In the genomic region with DNA sequence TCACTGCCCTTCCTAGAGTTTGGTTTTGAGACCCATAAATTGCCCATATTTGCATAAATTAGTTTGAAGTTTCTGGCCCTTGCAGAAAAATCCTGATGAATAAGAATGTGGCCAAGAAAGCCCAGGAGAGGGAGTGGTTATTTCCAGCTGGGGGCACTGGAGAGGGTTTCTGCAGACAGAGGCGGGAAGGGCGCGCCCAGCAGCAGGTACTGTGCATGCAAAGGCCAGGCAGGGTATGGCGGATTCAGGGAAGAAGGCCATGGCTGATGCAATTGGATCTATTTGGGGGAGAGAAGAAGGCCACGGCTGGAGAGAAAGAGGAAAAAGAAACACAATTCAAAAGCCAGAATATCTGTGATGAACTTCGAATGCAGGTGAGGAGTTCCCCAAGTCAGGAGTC, we compare ENCODE assay signal across 24 cellular contexts. TPM values are rescaled to one million over a fixed set of nuclear protein-coding genes. Genes with fewer than 3 reads are reported as not detected.
DNase-seq lines count a peak whose midpoint lies in the region; ATAC-seq, FAIRE-seq and TF ChIP-seq lines count a peak whose summit lies in the region.
"Had no signal": no experiment of that assay in that cellular context is flagged by ENCODE, and none has a peak within 500 bp of the region (broad histone marks: within the 10 kb centered on the region; RNA-seq: fewer than 3 reads in every experiment).

No MANE protein-coding gene starts in this region.

- H3K79me2 ChIP-seq in keratinocyte (ENCODE audit: control insufficient read depth, insufficient read depth, low read length) (no peaks in the 10 kb centered on the region), PC-3 (ENCODE audit: low read length) (no peaks in the 10 kb centered on the region)

- H3K4me3 ChIP-seq in RWPE2 (ENCODE audit: severe bottlenecking) (no peak overlapping the region), keratinocyte (ENCODE audit: control insufficient read depth in 2 of 3, extremely low read depth in 1 of 3, insufficient read depth in 2 of 3, low read depth in 1 of 3, low read length in 3 of 3) (no peak overlapping the region), thyroid gland (replicated peaks in 1 of 3) (no peak overlapping the region), PC-3 (ENCODE audit: low read length) (no peak overlapping the region)
- H3K4me3 ChIP-seq: HAP-1, SJCRH30 had no signal

- H3K27ac ChIP-seq in RWPE2 (ENCODE audit: poor library complexity, severe bottlenecking): peak overlapping the region; percentile 95
- H3K27ac ChIP-seq in keratinocyte (ENCODE audit: control insufficient read depth, insufficient read depth, low read length): no peak overlapping the region
- H3K27ac ChIP-seq in thyroid gland: peak overlapping the region in 2 of 3 donors; percentile 81 to 96
- no peak overlapping the region for H3K27ac ChIP-seq in PC-3 (ENCODE audit: low read length)
- H3K27ac ChIP-seq: KMS-11 had no signal

- DNase-seq in NCI-H748 (lab: John Stamatoyannopoulos, UW; ENCODE audit: unreplicated experiment) (peak; percentile 15), NCI-H748 treated with DMSO at 0.1 percent for 48 hours (lab: John Stamatoyannopoulos, UW) (no peak), RWPE2 (ENCODE audit: low spot score) (no peak), keratinocyte (ENCODE audit: low read depth, low spot score) (no peak), thyroid gland (peak in 1 of 2 donors; percentile 20), NCI-H2227 (lab: John Stamatoyannopoulos, UW; ENCODE audit: unreplicated experiment) (no peak), PC-3 (no peak)
- DNase-seq in stimulated activated CD4-positive, alpha-beta T cell treated with anti-CD3 and anti-CD28 coated beads, Interleukin-4, amount 100 ng/mL, for 1 hour: no peak
- DNase-seq: 8988T; AML-193; DMS79; NCI-H1092 treated with DMSO at 0.1 percent for 48 hours; NCI-H146; NCI-H2029; NCI-H2171; NCI-H446; NCI-H69; NK-92 treated with Interleukin-12 subunit alpha and Interleukin-12 subunit beta, amount 100 ng/mL, for 24 hours; SJCRH30; T-cell had no signal

- BruUV-seq in PC-3 (replicated peaks; lab: Mats Ljungman, UMichigan): no TSS peak

- WGBS in thyroid gland, 2 donors: 96 to 97% methylated on average over 6 of the region's 6 CpGs

- H4K20me1 ChIP-seq in keratinocyte (ENCODE audit: control insufficient read depth, extremely low read depth, insufficient read depth, low read length): no peaks in the 10 kb centered on the region
- H4K20me1 ChIP-seq in PC-3 (ENCODE audit: low read length): no peaks in the 10 kb centered on the region

- H3K9me2 ChIP-seq in PC-3 (replicated peaks; ENCODE audit: low read length): no peaks in the 10 kb centered on the region

- H3K27me3 ChIP-seq in RWPE2 (ENCODE audit: insufficient read depth, poor library complexity, severe bottlenecking) (no peaks in the 10 kb centered on the region), keratinocyte (ENCODE audit: control insufficient read depth, extremely low read depth, insufficient read depth, low read length) (no peaks in the 10 kb centered on the region), thyroid gland (no peaks in the 10 kb centered on the region), PC-3 (ENCODE audit: low read length) (no peaks in the 10 kb centered on the region)
- H3K27me3 ChIP-seq: SJCRH30 had no signal

- no peak for TF ChIP-seq CTCF in RWPE2 (IDR thresholded peaks at IDR 0.05; ENCODE audit: poor library complexity, severe bottlenecking)
- TF ChIP-seq CTCF in keratinocyte (optimal IDR thresholded peaks at IDR 0.05 in 1 of 3, IDR thresholded peaks at IDR 0.05 in 1 of 3, conservative IDR thresholded peaks at IDR 0.05 in 1 of 3; ENCODE audit: extremely low read depth in 1 of 3, insufficient read depth in 2 of 3, low read length in 3 of 3): peak in 1 of 3 experiments; percentile 30
- no peak for TF ChIP-seq CTCF in thyroid gland (IDR thresholded peaks at IDR 0.05)
- TF ChIP-seq CTCF in PC-3 (conservative IDR thresholded peaks at IDR 0.05; ENCODE audit: low read depth, low read length): no peak

- TF ChIP-seq POLR2A in thyroid gland (IDR thresholded peaks at IDR 0.05): no peak

- H3K4me1 ChIP-seq in RWPE2 (ENCODE audit: insufficient read depth, poor library complexity, severe bottlenecking) (peaks cover 41% of the 10 kb centered on the region), keratinocyte (ENCODE audit: control insufficient read depth, extremely low read depth, insufficient read depth, low read length) (peaks cover 50% of the 10 kb centered on the region), thyroid gland (peaks cover 33 to 70% of the 10 kb centered on the region in 2 donors), PC-3 (ENCODE audit: insufficient read depth, low read length) (peaks cover 42% of the 10 kb centered on the region)

- CTCF ChIA-PET in PC-3 (lab: Charles Lee): no interaction called here

- H3K4me2 ChIP-seq in keratinocyte (ENCODE audit: control insufficient read depth, extremely low read depth, insufficient read depth, low read depth, low read length): no peak overlapping the region
- no peak overlapping the region for H3K4me2 ChIP-seq in PC-3 (ENCODE audit: low read length)
- H3K4me2 ChIP-seq: KMS-11 had no signal

- no peaks in the 10 kb centered on the region for H3K9me3 ChIP-seq in RWPE2 (ENCODE audit: severe bottlenecking)
- no peaks in the 10 kb centered on the region for H3K9me3 ChIP-seq in keratinocyte (ENCODE audit: control insufficient read depth, low read depth, low read length)
- no peaks in the 10 kb centered on the region for H3K9me3 ChIP-seq in thyroid gland
- no peaks in the 10 kb centered on the region for H3K9me3 ChIP-seq in PC-3 (ENCODE audit: low read length)
- H3K9me3 ChIP-seq: HAP-1, SJCRH30 had no signal

- POLR2A ChIA-PET in PC-3 (lab: Charles Lee; ENCODE audit: unreplicated experiment): no interaction called here

- no peaks in the 10 kb centered on the region for H3F3A ChIP-seq in PC-3 (ENCODE audit: low read length, unreplicated experiment)

- ATAC-seq in RWPE2 (ENCODE audit: low read depth): no peak
- no peak for ATAC-seq in PC-3
- ATAC-seq: Panc1, T-cell had no signal

- dilution Hi-C loops in keratinocyte (cut with MboI; ENCODE audit: extremely low pct_ligation_motif_present, low sequenced_read_pairs): no loop called here

- H2AFZ ChIP-seq in keratinocyte (ENCODE audit: control insufficient read depth, low read length): peak overlapping the region; percentile 52
- H2AFZ ChIP-seq in PC-3 (ENCODE audit: low read length): no peak overlapping the region

- H3K9me1 ChIP-seq in keratinocyte (ENCODE audit: control insufficient read depth, extremely low read depth, insufficient read depth, low read length): no peaks in the 10 kb centered on the region

- H3K9ac ChIP-seq in keratinocyte (ENCODE audit: control insufficient read depth, extremely low read depth, insufficient read depth, low read length) (no peak overlapping the region), PC-3 (ENCODE audit: low read length) (no peak overlapping the region)
- H3K9ac ChIP-seq: KMS-11 had no signal

- intact Hi-C loops in thyroid gland (cut with DNase I) (loop anchor here (5.0 kb wide), 1 partner anchor 47 kb away; a partner anchor contains a TSS), PC-3 (cut with micrococcal nuclease) (no loop called here)

- H3K36me3 ChIP-seq in RWPE2 (ENCODE audit: low read depth): no peaks in the 10 kb centered on the region
- no peaks in the 10 kb centered on the region for H3K36me3 ChIP-seq in keratinocyte (ENCODE audit: control insufficient read depth in 2 of 2, extremely low read depth in 1 of 2, insufficient read depth in 2 of 2, low read length in 2 of 2)
- H3K36me3 ChIP-seq in thyroid gland: no peaks in the 10 kb centered on the region
- H3K36me3 ChIP-seq in PC-3 (ENCODE audit: low read depth, low read length): no peaks in the 10 kb centered on the region
- H3K36me3 ChIP-seq: HAP-1, SJCRH30 had no signal

- FAIRE-seq in keratinocyte (lab: Jason Lieb, UNC): no peak

RNA-seq across cellular contexts. Expression of a gene that starts 48.2 kb away (rescaled TPM):
- polyA plus RNA-seq in keratinocyte: 17.1 to 23.4 TPM (median 17.5 TPM) in 3 replicates
- 26.4 TPM for polyA plus RNA-seq in keratinocyte (2011; ENCODE audit: low read depth)
- 17.3 and 23.6 TPM in 2 replicates for polyA plus RNA-seq in keratinocyte (2011; cell fraction: cytosol; rRNA removed)
- 18.9 and 26.2 TPM in 2 replicates for polyA plus RNA-seq in keratinocyte (2011; cell fraction: nucleus; rRNA removed)
- polyA plus RNA-seq in keratinocyte (2012; ENCODE audit: low replicate concordance): 32.2 and 58.3 TPM in 2 replicates
- 11.8 to 28.5 TPM (median 18.3 TPM) in 3 replicates for polyA minus RNA-seq in keratinocyte
- 23.2 TPM for polyA minus RNA-seq in keratinocyte (2011; cell fraction: cytosol; rRNA and poly(A)+ RNA removed)
- polyA minus RNA-seq in keratinocyte (2011; cell fraction: nucleus; rRNA and poly(A)+ RNA removed): 13.0 and 14.0 TPM in 2 replicates
- total RNA-seq in thyroid gland (100 to 1,000 TPM in 1 of 4 donors, 10 to 100 TPM in 3; 73.5 to 102 (median 82.7) TPM), PC-3 (2014; rRNA removed) (46.2 and 59.8 TPM in 2 replicates)

RNA-seq across cellular contexts. Expression of a gene that starts 49.4 kb away (rescaled TPM):
- polyA plus RNA-seq in keratinocyte: 3.8 to 4.0 TPM (median 3.9 TPM) in 3 replicates
- polyA plus RNA-seq in keratinocyte (2011; ENCODE audit: low read depth): 0.80 TPM
- polyA plus RNA-seq in keratinocyte (2011; cell fraction: cytosol; rRNA removed): 2.9 and 4.1 TPM in 2 replicates
- polyA plus RNA-seq in keratinocyte (2011; cell fraction: nucleus; rRNA removed): 3.7 and 3.8 TPM in 2 replicates
- 2.8 and 5.9 TPM in 2 replicates for polyA plus RNA-seq in keratinocyte (2012; ENCODE audit: low replicate concordance)
- 0.69 to 1.6 TPM (median 1.1 TPM) in 3 replicates for polyA minus RNA-seq in keratinocyte
- polyA minus RNA-seq in keratinocyte (2011; cell fraction: cytosol; rRNA and poly(A)+ RNA removed): 4.8 TPM
- polyA minus RNA-seq in keratinocyte (2011; cell fraction: nucleus; rRNA and poly(A)+ RNA removed): 1.7 and 1.8 TPM in 2 replicates
- total RNA-seq in thyroid gland (10 to 100 TPM; 18.4 to 40.9 (median 20.3) TPM), PC-3 (2014; rRNA removed) (8.3 and 10.2 TPM in 2 replicates)
- total RNA-seq: HT1080 had no signal

Comparison
In these comparisons a context has a peak if more than half of its experiments do, and no peak if none do; other contexts are left out.
1. H3K27ac ChIP-seq: peak in RWPE2 (single experiment) and thyroid gland (2 of 3); none in keratinocyte (single experiment) and PC-3 (single experiment).